Comparison of ENCODE assay signal across 22 cellular contexts in the genomic region with DNA sequence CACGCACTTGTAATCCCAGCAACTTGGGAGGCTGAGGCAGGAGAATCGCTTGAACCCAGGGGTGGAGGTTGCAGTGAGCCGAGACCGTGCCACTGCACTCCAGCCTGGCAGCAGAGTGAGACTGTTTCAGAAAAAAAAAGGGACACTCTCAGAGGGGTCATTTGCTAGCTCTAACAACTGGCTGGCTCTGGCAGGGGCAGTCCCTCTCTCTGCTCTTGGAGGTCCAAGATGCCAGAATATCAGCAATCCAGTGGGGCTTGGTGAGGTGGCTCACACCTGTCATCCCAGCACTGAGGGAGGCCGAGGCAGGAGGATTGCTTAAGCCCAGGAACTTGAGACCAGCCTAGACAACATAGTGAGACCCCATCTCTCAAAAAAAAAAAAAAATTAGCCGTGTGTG. TPM values are rescaled to one million over a fixed set of nuclear protein-coding genes. Genes with fewer than 3 reads are reported as not detected.
DNase-seq lines count a peak whose midpoint lies in the region; ATAC-seq and TF ChIP-seq lines count a peak whose summit lies in the region.
"Had no signal": no experiment of that assay in that cellular context is flagged by ENCODE, and none has a peak within 500 bp of the region (broad histone marks: within the 10 kb centered on the region; RNA-seq: fewer than 3 reads in every experiment).

No MANE protein-coding gene starts in this region.

- intact Hi-C loops in activated T-helper 1 cell treated with anti-CD3 and anti-CD28 coated beads, Interleukin-12 subunit alpha, Interleukin-12 subunit beta, Interleukin-2, Interleukin-4 antibody, amounts not matched to agents 30 ng/mL and 10 ng/mL and 1 ng/mL, durations not matched to agents 14 hours and 24 hours and 36 hours (cut with micrococcal nuclease), result no loop called here

- H3K27ac Mint-ChIP-seq in activated naive CD8-positive, alpha-beta T cell, result peak overlapping the region; percentile 18
- H3K27ac Mint-ChIP-seq in activated naive CD8-positive, alpha-beta T cell treated with anti-CD3 and anti-CD28 coated beads for 36 hours, result no peak overlapping the region
- peak overlapping the region; percentile 70 for H3K27ac Mint-ChIP-seq in activated T-helper 1 cell treated with anti-CD3 and anti-CD28 coated beads, Interleukin-12 subunit alpha, Interleukin-12 subunit beta, Interleukin-2, Interleukin-4 antibody, amounts not matched to agents 30 ng/mL and 10 ng/mL and 1 ng/mL, durations not matched to agents 14 hours and 24 hours and 36 hours
- H3K27ac Mint-ChIP-seq in memory B cell, result peak overlapping the region; percentile 94
- peak overlapping the region; percentile 16 for H3K27ac Mint-ChIP-seq in type B pancreatic cell
- H3K27ac Mint-ChIP-seq in mesothelial cell of epicardium, result no peak overlapping the region
- H3K27ac Mint-ChIP-seq: activated naive CD4-positive, alpha-beta T cell treated with anti-CD3 and anti-CD28 coated beads for 36 hours; HFFc6 had no signal

- peaks cover 51% of the 10 kb centered on the region for H3K4me1 Mint-ChIP-seq in activated naive CD8-positive, alpha-beta T cell (ENCODE audit: low read depth)
- H3K4me1 Mint-ChIP-seq in activated naive CD8-positive, alpha-beta T cell treated with anti-CD3 and anti-CD28 coated beads for 36 hours, result peaks cover 46% of the 10 kb centered on the region
- peaks cover 41% of the 10 kb centered on the region for H3K4me1 Mint-ChIP-seq in activated T-helper 1 cell treated with anti-CD3 and anti-CD28 coated beads, Interleukin-12 subunit alpha, Interleukin-12 subunit beta, Interleukin-2, Interleukin-4 antibody, amounts not matched to agents 30 ng/mL and 10 ng/mL and 1 ng/mL, durations not matched to agents 14 hours and 24 hours and 36 hours (ENCODE audit: low read depth)
- peaks cover 51% of the 10 kb centered on the region for H3K4me1 Mint-ChIP-seq in memory B cell
- H3K4me1 Mint-ChIP-seq in type B pancreatic cell (ENCODE audit: unreplicated experiment), result peaks cover 11% of the 10 kb centered on the region
- H3K4me1 Mint-ChIP-seq in mesothelial cell of epicardium, result peaks cover 8% of the 10 kb centered on the region
- H3K4me1 Mint-ChIP-seq: nephron had no signal

- H3K4me3 Mint-ChIP-seq in activated naive CD8-positive, alpha-beta T cell, result no peak overlapping the region
- H3K4me3 Mint-ChIP-seq in activated naive CD8-positive, alpha-beta T cell treated with anti-CD3 and anti-CD28 coated beads for 36 hours, result no peak overlapping the region
- H3K4me3 Mint-ChIP-seq in activated T-helper 1 cell treated with anti-CD3 and anti-CD28 coated beads, Interleukin-12 subunit alpha, Interleukin-12 subunit beta, Interleukin-2, Interleukin-4 antibody, amounts not matched to agents 30 ng/mL and 10 ng/mL and 1 ng/mL, durations not matched to agents 14 hours and 24 hours and 36 hours, result no peak overlapping the region
- peak overlapping the region; percentile 43 for H3K4me3 Mint-ChIP-seq in memory B cell
- no peak overlapping the region for H3K4me3 Mint-ChIP-seq in type B pancreatic cell
- H3K4me3 Mint-ChIP-seq in mesothelial cell of epicardium, result no peak overlapping the region
- H3K4me3 Mint-ChIP-seq: activated naive CD4-positive, alpha-beta T cell treated with anti-CD3 and anti-CD28 coated beads for 36 hours; CD4-positive, CD25-positive, alpha-beta regulatory T cell; HFFc6; nephron had no signal

- no peaks in the 10 kb centered on the region for H3K9me3 Mint-ChIP-seq in activated naive CD8-positive, alpha-beta T cell (ENCODE audit: low read depth)
- H3K9me3 Mint-ChIP-seq in activated naive CD8-positive, alpha-beta T cell treated with anti-CD3 and anti-CD28 coated beads for 36 hours, result no peaks in the 10 kb centered on the region
- H3K9me3 Mint-ChIP-seq in activated T-helper 1 cell treated with anti-CD3 and anti-CD28 coated beads, Interleukin-12 subunit alpha, Interleukin-12 subunit beta, Interleukin-2, Interleukin-4 antibody, amounts not matched to agents 30 ng/mL and 10 ng/mL and 1 ng/mL, durations not matched to agents 14 hours and 24 hours and 36 hours, result no peaks in the 10 kb centered on the region
- H3K9me3 Mint-ChIP-seq in memory B cell (no peaks in the 10 kb centered on the region), type B pancreatic cell (no peaks in the 10 kb centered on the region), mesothelial cell of epicardium (no peaks in the 10 kb centered on the region)
- H3K9me3 Mint-ChIP-seq: HFFc6, nephron had no signal

- DNase-seq in activated naive CD8-positive, alpha-beta T cell treated with anti-CD3 and anti-CD28 coated beads for 36 hours, result no peak
- DNase-seq in activated T-helper 1 cell treated with anti-CD3 and anti-CD28 coated beads, Interleukin-12 subunit alpha, Interleukin-12 subunit beta, Interleukin-2, Interleukin-4 antibody, amounts not matched to agents 30 ng/mL and 10 ng/mL and 1 ng/mL, durations not matched to agents 14 hours and 24 hours and 36 hours (ENCODE audit: low spot score), result no peak
- no peak for DNase-seq in memory B cell (ENCODE audit: low spot score in 2 of 2)
- DNase-seq in type B pancreatic cell (ENCODE audit: extremely low spot score, unreplicated experiment), result no peak
- DNase-seq in EL, result no peak
- DNase-seq in mesothelial cell of epicardium (ENCODE audit: low spot score in 2 of 2, unreplicated experiment in 2 of 2), result no peak
- DNase-seq: activated CD4-positive, alpha-beta T cell treated with anti-CD3 and anti-CD28 coated beads for 4 hours; activated CD8-positive, alpha-beta memory T cell treated with anti-CD3 and anti-CD28 coated beads, Interleukin-2, amount 50 U/mL, for 4 hours; activated naive CD4-positive, alpha-beta T cell treated with anti-CD3 and anti-CD28 coated beads for 36 hours; CD4-positive, CD25-positive, alpha-beta regulatory T cell; DMS53; HFFc6; mammary epithelial cell; NCI-H1092 treated with DMSO at 0.1 percent for 48 hours; NCI-H2081; NCI-H446 treated with DMSO at 0.1 percent for 48 hours; stimulated activated CD4-positive, alpha-beta T cell treated with anti-CD3 and anti-CD28 coated beads, Interleukin-4, amount 100 ng/mL, for 4 hours had no signal

- H3K27me3 Mint-ChIP-seq in activated naive CD8-positive, alpha-beta T cell, result no peaks in the 10 kb centered on the region
- H3K27me3 Mint-ChIP-seq in activated naive CD8-positive, alpha-beta T cell treated with anti-CD3 and anti-CD28 coated beads for 36 hours, result no peaks in the 10 kb centered on the region
- H3K27me3 Mint-ChIP-seq in activated T-helper 1 cell treated with anti-CD3 and anti-CD28 coated beads, Interleukin-12 subunit alpha, Interleukin-12 subunit beta, Interleukin-2, Interleukin-4 antibody, amounts not matched to agents 30 ng/mL and 10 ng/mL and 1 ng/mL, durations not matched to agents 14 hours and 24 hours and 36 hours (ENCODE audit: insufficient read depth), result no peaks in the 10 kb centered on the region
- no peaks in the 10 kb centered on the region for H3K27me3 Mint-ChIP-seq in memory B cell
- no peaks in the 10 kb centered on the region for H3K27me3 Mint-ChIP-seq in type B pancreatic cell
- no peaks in the 10 kb centered on the region for H3K27me3 Mint-ChIP-seq in mesothelial cell of epicardium (ENCODE audit: low read depth)
- H3K27me3 Mint-ChIP-seq: CD4-positive, CD25-positive, alpha-beta regulatory T cell had no signal

- ATAC-seq in memory B cell (ENCODE audit: low read depth) (no peak), GM21825 (IDR thresholded peaks at IDR 0.05; ENCODE audit: unreplicated experiment) (no peak)
- ATAC-seq: heart left ventricle had no signal

- H3K36me3 Mint-ChIP-seq in activated naive CD8-positive, alpha-beta T cell, result peaks cover 3% of the 10 kb centered on the region
- H3K36me3 Mint-ChIP-seq in activated naive CD8-positive, alpha-beta T cell treated with anti-CD3 and anti-CD28 coated beads for 36 hours, result peaks cover 17% of the 10 kb centered on the region
- H3K36me3 Mint-ChIP-seq in activated T-helper 1 cell treated with anti-CD3 and anti-CD28 coated beads, Interleukin-12 subunit alpha, Interleukin-12 subunit beta, Interleukin-2, Interleukin-4 antibody, amounts not matched to agents 30 ng/mL and 10 ng/mL and 1 ng/mL, durations not matched to agents 14 hours and 24 hours and 36 hours (ENCODE audit: low read depth), result peaks cover 12% of the 10 kb centered on the region
- H3K36me3 Mint-ChIP-seq in memory B cell (no peaks in the 10 kb centered on the region), type B pancreatic cell (no peaks in the 10 kb centered on the region), mesothelial cell of epicardium (peaks cover 10% of the 10 kb centered on the region)

- TF ChIP-seq CTCF in type B pancreatic cell (conservative IDR thresholded peaks at IDR 0.05) (no peak), mesothelial cell of epicardium (IDR thresholded peaks at IDR 0.05; ENCODE audit: unreplicated experiment) (no peak)

RNA-seq across cellular contexts. Expression of gene PILRA, which starts 2.5 kb away (rescaled TPM):
- under 1 TPM; 0.68 TPM for total RNA-seq in activated naive CD8-positive, alpha-beta T cell treated with anti-CD3 and anti-CD28 coated beads for 36 hours
- 9.6 and 9.9 TPM in 2 replicates for total RNA-seq in activated T-helper 1 cell treated with anti-CD3 and anti-CD28 coated beads, Interleukin-12 subunit alpha, Interleukin-12 subunit beta, Interleukin-2, Interleukin-4 antibody, amounts not matched to agents 30 ng/mL and 10 ng/mL and 1 ng/mL, durations not matched to agents 14 hours and 24 hours and 36 hours
- total RNA-seq in type B pancreatic cell (ENCODE audit: low replicate concordance) (2.1 and 2.8 TPM in 2 replicates), mesothelial cell of epicardium (6.1 to 7.3 TPM (median 6.7 TPM) in 3 replicates)

RNA-seq across cellular contexts. Expression of gene PILRB, which starts 12.8 kb away (rescaled TPM):
- 10 to 100 TPM; 24.5 to 28.3 TPM for total RNA-seq in activated naive CD8-positive, alpha-beta T cell treated with anti-CD3 and anti-CD28 coated beads for 36 hours
- total RNA-seq in activated T-helper 1 cell treated with anti-CD3 and anti-CD28 coated beads, Interleukin-12 subunit alpha, Interleukin-12 subunit beta, Interleukin-2, Interleukin-4 antibody, amounts not matched to agents 30 ng/mL and 10 ng/mL and 1 ng/mL, durations not matched to agents 14 hours and 24 hours and 36 hours, result 82.6 and 83.9 TPM in 2 replicates
- total RNA-seq in type B pancreatic cell (ENCODE audit: low replicate concordance) (45.2 and 51.5 TPM in 2 replicates), mesothelial cell of epicardium (52.8 to 56.3 TPM (median 54.5 TPM) in 3 replicates)

RNA-seq across cellular contexts. Expression of gene ZCWPW1, which starts 57.8 kb away (rescaled TPM):
- 1 to 10 TPM; 2.9 to 3.0 TPM for total RNA-seq in activated naive CD8-positive, alpha-beta T cell treated with anti-CD3 and anti-CD28 coated beads for 36 hours
- total RNA-seq in activated T-helper 1 cell treated with anti-CD3 and anti-CD28 coated beads, Interleukin-12 subunit alpha, Interleukin-12 subunit beta, Interleukin-2, Interleukin-4 antibody, amounts not matched to agents 30 ng/mL and 10 ng/mL and 1 ng/mL, durations not matched to agents 14 hours and 24 hours and 36 hours, result 2.0 and 2.4 TPM in 2 replicates
- total RNA-seq in type B pancreatic cell (ENCODE audit: low replicate concordance) (2.2 and 2.7 TPM in 2 replicates), mesothelial cell of epicardium (3.4 to 6.1 TPM (median 4.3 TPM) in 3 replicates)
- total RNA-seq: ascending aorta had no signal

RNA-seq across cellular contexts. Expression of gene MEPCE, which starts 58.9 kb away (rescaled TPM):
- total RNA-seq in activated naive CD8-positive, alpha-beta T cell treated with anti-CD3 and anti-CD28 coated beads for 36 hours, result 10 to 100 TPM; 60.1 to 65.4 TPM
- 57.6 and 58.8 TPM in 2 replicates for total RNA-seq in activated T-helper 1 cell treated with anti-CD3 and anti-CD28 coated beads, Interleukin-12 subunit alpha, Interleukin-12 subunit beta, Interleukin-2, Interleukin-4 antibody, amounts not matched to agents 30 ng/mL and 10 ng/mL and 1 ng/mL, durations not matched to agents 14 hours and 24 hours and 36 hours
- total RNA-seq in type B pancreatic cell (ENCODE audit: low replicate concordance) (27.5 and 36.6 TPM in 2 replicates), mesothelial cell of epicardium (34.7 to 38.5 TPM (median 38.4 TPM) in 3 replicates)

Comparison
In these comparisons a context has a peak if more than half of its experiments do, and no peak if none do; other contexts are left out.
1. H3K27ac Mint-ChIP-seq: peak in activated naive CD8-positive, alpha-beta T cell (single experiment), activated T-helper 1 cell treated with anti-CD3 and anti-CD28 coated beads, Interleukin-12 subunit alpha, Interleukin-12 subunit beta, Interleukin-2, Interleukin-4 antibody, amounts not matched to agents 30 ng/mL and 10 ng/mL and 1 ng/mL, durations not matched to agents 14 hours and 24 hours and 36 hours (single experiment), memory B cell (single experiment) and type B pancreatic cell (single experiment); none in activated naive CD8-positive, alpha-beta T cell treated with anti-CD3 and anti-CD28 coated beads for 36 hours (single experiment) and mesothelial cell of epicardium (single experiment).